ENCODE assay signal across 1 cellular context in the genomic region with DNA sequence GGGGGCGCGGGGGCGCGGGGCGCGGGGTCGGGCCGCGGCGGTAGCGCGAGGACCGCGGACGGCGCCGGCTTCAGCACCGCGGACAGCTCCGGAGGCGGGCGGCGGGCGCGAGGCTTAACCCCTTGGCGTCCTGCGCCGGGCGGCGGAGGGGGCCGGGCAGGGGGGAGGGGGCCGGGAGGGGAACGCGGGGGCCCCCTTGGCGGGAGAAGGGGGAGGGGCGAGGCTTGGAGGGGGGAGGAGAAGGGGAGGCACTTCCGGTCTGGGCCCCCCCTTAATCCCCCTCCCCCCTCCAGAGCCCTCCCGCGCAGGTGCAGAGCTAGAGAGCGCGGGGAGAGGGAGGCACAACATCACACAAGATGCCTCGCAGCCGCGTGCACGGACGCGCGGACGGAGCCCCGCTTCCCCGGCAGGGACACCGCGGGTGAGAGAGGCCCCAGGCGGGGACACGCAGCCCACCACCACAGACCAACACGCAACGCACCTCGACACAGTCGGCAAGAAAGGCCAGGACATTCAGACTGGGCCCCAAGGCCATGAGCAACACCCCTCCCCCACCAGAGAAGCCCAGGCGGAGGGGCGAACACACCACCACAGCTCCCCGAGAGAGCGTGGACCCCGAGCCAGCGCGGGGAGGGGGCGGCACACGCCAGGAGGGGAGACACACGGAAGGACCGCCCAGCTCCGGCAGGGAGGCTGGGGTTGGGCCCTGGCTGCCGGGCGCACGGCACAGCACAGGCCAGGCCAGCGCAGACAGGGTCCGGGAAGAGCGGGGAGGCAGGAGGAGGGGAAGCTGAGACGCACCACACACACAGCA.
TF ChIP-seq lines count a peak whose summit lies in the region.

No MANE protein-coding gene starts in this region.

TF ChIP-seq in IMR-90, 13 proteins besides CTCF, POLR2A, EP300 and RAD21:
- TF ChIP-seq BHLHE40 (IDR thresholded peaks at IDR 0.05; ENCODE audit: low read depth, low read length), result no peak
- 0 out of 2 replicates have a peak, but pooled peaks have one; percentile 28 for TF ChIP-seq MXI1 (IDR thresholded peaks at IDR 0.05; ENCODE audit: borderline replicate concordance, low read depth, low read length)
TF ChIP-seq in IMR-90: peak in this region for 1.
